18 cellular contexts compared by ENCODE assay signal in the genomic region with DNA sequence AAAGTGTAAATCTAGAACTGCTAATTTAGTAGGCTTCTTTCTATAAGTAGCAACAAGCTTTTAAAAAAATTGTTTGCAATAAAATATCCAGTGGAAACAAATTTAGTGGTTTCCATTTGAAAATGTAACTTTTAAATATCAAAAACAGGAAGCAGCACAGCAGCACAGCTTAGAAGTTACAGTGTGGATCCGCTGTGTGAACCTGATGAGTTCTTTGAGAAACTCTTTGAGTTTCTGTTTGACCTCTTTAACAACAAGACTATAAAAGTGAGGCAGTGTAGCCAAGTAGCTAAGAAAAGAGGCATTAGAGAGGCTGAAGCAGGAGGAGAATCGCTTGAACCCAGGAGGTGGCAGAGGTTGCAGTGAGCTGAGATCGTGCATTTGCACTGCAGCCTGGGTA.
DNase-seq lines count a peak whose midpoint lies in the region; ATAC-seq, FAIRE-seq and TF ChIP-seq lines count a peak whose summit lies in the region.
"Had no signal": no experiment of that assay in that cellular context is flagged by ENCODE, and none has a peak within 500 bp of the region (broad histone marks: within the 10 kb centered on the region; RNA-seq: fewer than 3 reads in every experiment).

No MANE protein-coding gene starts in this region.

- no peak overlapping the region for H3K56ac ChIP-seq in H1 (replicated peaks; ENCODE audit: insufficient read length, low read depth, low read length)

- peak overlapping the region; percentile 49; the same call in 1 of the 2 replicates for H2AFZ ChIP-seq in H1 (ENCODE audit: low read length)

- no peaks in the 10 kb centered on the region for H3K9me3 ChIP-seq in H1 (ENCODE audit: insufficient read depth in 2 of 2, low read depth in 1 of 2, low read length in 1 of 2)
- H3K9me3 ChIP-seq in spleen: peaks cover 0 to 8% (median 0%) of the 10 kb centered on the region in 8 donors

- H2BK5ac ChIP-seq in H1 (ENCODE audit: low read depth, low read length): no peak overlapping the region

- no peak for FAIRE-seq in H1 (lab: Jason Lieb, UNC)

- no peak overlapping the region for H3K23ac ChIP-seq in H1 (ENCODE audit: insufficient read length)

- no peak overlapping the region for H2BK12ac ChIP-seq in H1 (ENCODE audit: low read depth, low read length)

- no peak for TF ChIP-seq RAD21 in H1 (IDR thresholded peaks at IDR 0.05 in 1 of 2, conservative IDR thresholded peaks at IDR 0.05 in 1 of 2; ENCODE audit: low read depth in 2 of 2, low read length in 2 of 2)

- H3K27ac Mint-ChIP-seq in natural killer cell treated with Interleukin-12 subunit alpha and Interleukin-12 subunit beta and Interleukin-15 and Interleukin-18, amount 100 ng/mL, for 72 hours: no peak overlapping the region
- H3K27ac Mint-ChIP-seq: CD4-positive, alpha-beta memory T cell; T-cell had no signal

- TF ChIP-seq CTCF in H1 (IDR thresholded peaks at IDR 0.05; ENCODE audit: control extremely low read depth in 1 of 3, insufficient read depth in 1 of 3, low read depth in 1 of 3, low read length in 3 of 3): no peak
- no peak for TF ChIP-seq CTCF in spleen (IDR thresholded peaks at IDR 0.05 in 8 of 11, conservative IDR thresholded peaks at IDR 0.05 in 3 of 11)

- no peak for ATAC-seq in natural killer cell treated with Interleukin-12 subunit alpha and Interleukin-12 subunit beta and Interleukin-15 and Interleukin-18, amount 100 ng/mL, for 72 hours
- ATAC-seq: SK-N-SH treated with all-trans-retinoic acid at 6 μM for 48 hours, T-cell had no signal

- no peak overlapping the region for H2BK15ac ChIP-seq in H1 (ENCODE audit: low read length)

- H3K4me1 Mint-ChIP-seq in natural killer cell treated with Interleukin-12 subunit alpha and Interleukin-12 subunit beta and Interleukin-15 and Interleukin-18, amount 100 ng/mL, for 72 hours (ENCODE audit: low read depth in 2 of 2): no peaks in the 10 kb centered on the region
- H3K4me1 Mint-ChIP-seq: CD4-positive, alpha-beta memory T cell; T-cell had no signal

- peak; percentile 78 for DNase-seq in SIG-M5 treated with dmso at 0.1 percent for 504 hours (lab: John Stamatoyannopoulos, UW; ENCODE audit: unreplicated experiment)
- no peak for DNase-seq in SIG-M5 (lab: John Stamatoyannopoulos, UW)
- DNase-seq in NAMALWA (ENCODE audit: low spot score): peak; percentile 55
- DNase-seq in H1 (ENCODE audit: low read depth in 1 of 2, low spot score in 2 of 2): no peak
- no peak for DNase-seq in spleen
- DNase-seq in ecto neural progenitor cell (ENCODE audit: low spot score): no peak
- no peak for DNase-seq in NCI-H1436 (lab: John Stamatoyannopoulos, UW)
- DNase-seq in natural killer cell treated with Interleukin-12 subunit alpha and Interleukin-12 subunit beta and Interleukin-15 and Interleukin-18, amount 100 ng/mL, for 72 hours (ENCODE audit: low spot score): no peak
- DNase-seq: 8988T; Calu3; CD4-positive, alpha-beta memory T cell; HCEC 1CT; NCI-H1417 treated with DMSO at 0.1 percent for 48 hours; NCI-H1930; NCI-H526; SHP77; T-cell had no signal

- no peak overlapping the region for H3K18ac ChIP-seq in H1 (ENCODE audit: extremely low read depth, low read length)

- 95% methylated on average over 2 of the region's 3 CpGs; no CpG with 5 or more reads in 1 of the 2 experiments for WGBS in H1 (ENCODE audit: extremely low coverage in 1 of 2, insufficient coverage in 1 of 2, insufficient read length in 1 of 2, insufficient replicate concordance in 2 of 2, low coverage in 1 of 2, low lambda C conversion rate in 2 of 2, missing lambda C conversion rate in 1 of 2), 2 experiments
- WGBS in spleen, 5 donors: 77 to 89% (median 86%) methylated on average over 3 of the region's 3 CpGs

- no peaks in the 10 kb centered on the region for H4K20me1 ChIP-seq in H1 (replicated peaks in 1 of 2; ENCODE audit: control insufficient read depth in 1 of 2, insufficient read depth in 2 of 2, low read length in 2 of 2)

- no peak overlapping the region for H2BK20ac ChIP-seq in H1 (ENCODE audit: low read length)

- H3K4me1 ChIP-seq in H1 (replicated peaks in 1 of 4; ENCODE audit: control insufficient read depth in 3 of 4, insufficient read depth in 4 of 4, low read length in 3 of 4): no peaks in the 10 kb centered on the region
- H3K4me1 ChIP-seq in spleen: peaks cover 0 to 10% (median 0%) of the 10 kb centered on the region in 6 donors

- H3K4ac ChIP-seq in H1 (replicated peaks; ENCODE audit: insufficient read length, low read depth, low read length): no peak overlapping the region

- intact Hi-C loops in spleen (cut with DNase I; ENCODE audit: low total_unique reads): loop anchor here (10.0 kb wide), 1 partner anchor 106 kb away; no protein-coding TSS in a partner anchor

- no peak overlapping the region for H4K8ac ChIP-seq in H1 (ENCODE audit: extremely low read depth, insufficient read depth, low read length)

- H3K4me3 Mint-ChIP-seq in natural killer cell treated with Interleukin-12 subunit alpha and Interleukin-12 subunit beta and Interleukin-15 and Interleukin-18, amount 100 ng/mL, for 72 hours: no peak overlapping the region
- H3K4me3 Mint-ChIP-seq: CD4-positive, alpha-beta memory T cell; T-cell had no signal

- POLR2A ChIA-PET in H1 (lab: Charles Lee; ENCODE audit: partially characterized antibody): no interaction called here

- H3K4me3 ChIP-seq in H1 (ENCODE audit: extremely low read depth in 1 of 4, insufficient read depth in 2 of 4, low read depth in 3 of 4, low read length in 4 of 4) (no peak overlapping the region), spleen (no peak overlapping the region)

- no peak overlapping the region for H4K91ac ChIP-seq in H1 (replicated peaks; ENCODE audit: insufficient read length, low read length)

- peaks cover 13% of the 10 kb centered on the region for H3K9me3 Mint-ChIP-seq in natural killer cell treated with Interleukin-12 subunit alpha and Interleukin-12 subunit beta and Interleukin-15 and Interleukin-18, amount 100 ng/mL, for 72 hours

- no peak overlapping the region for H3K4me2 ChIP-seq in H1 (ENCODE audit: insufficient read depth in 1 of 2, low read depth in 2 of 2, low read length in 2 of 2)

- H2BK120ac ChIP-seq in H1 (replicated peaks; ENCODE audit: low read depth, low read length): no peak overlapping the region

- no peak for TF ChIP-seq EP300 in H1 (IDR thresholded peaks at IDR 0.05; ENCODE audit: borderline replicate concordance in 1 of 2, low read depth in 2 of 2, low read length in 2 of 2)

- H3K14ac ChIP-seq in H1 (ENCODE audit: insufficient read length): no peak overlapping the region

- no peaks in the 10 kb centered on the region for H3K36me3 ChIP-seq in H1 (ENCODE audit: control insufficient read depth in 2 of 4, insufficient read depth in 4 of 4, low read length in 3 of 4)
- H3K36me3 ChIP-seq in spleen: peaks cover 0 to 2% (median 0%) of the 10 kb centered on the region in 6 donors

- no peak overlapping the region for H2AK5ac ChIP-seq in H1 (ENCODE audit: low read depth, low read length)

- no peak for TF ChIP-seq POLR2A in H1 (IDR thresholded peaks at IDR 0.05; ENCODE audit: control extremely low read depth in 1 of 2, low read depth in 2 of 2, low read length in 2 of 2)
- no peak for TF ChIP-seq POLR2A in spleen (IDR thresholded peaks at IDR 0.05)

- H3K79me2 ChIP-seq in H1 (ENCODE audit: control insufficient read depth in 1 of 2, insufficient read depth in 2 of 2, low read length in 2 of 2): no peaks in the 10 kb centered on the region

- H3K27me3 Mint-ChIP-seq in natural killer cell treated with Interleukin-12 subunit alpha and Interleukin-12 subunit beta and Interleukin-15 and Interleukin-18, amount 100 ng/mL, for 72 hours: no peaks in the 10 kb centered on the region
- H3K27me3 Mint-ChIP-seq: CD4-positive, alpha-beta memory T cell; T-cell had no signal

- no peak overlapping the region for H3K9ac ChIP-seq in H1 (replicated peaks in 1 of 4; ENCODE audit: extremely low read depth in 1 of 4, low read depth in 3 of 4, low read length in 3 of 4)

- H4K5ac ChIP-seq in H1 (ENCODE audit: insufficient read length, low read depth, low read length): no peak overlapping the region

- CTCF ChIA-PET in H1 (lab: Charles Lee; ENCODE audit: partially characterized antibody): interaction anchor here (0.6 to 1.3 kb wide), 3 partner anchors 9 to 29 kb away, joined by 3 read pairs; no protein-coding TSS in a partner anchor

- H3K27ac ChIP-seq in H1 (ENCODE audit: low read depth, low read length): no peak overlapping the region
- no peak overlapping the region for H3K27ac ChIP-seq in spleen

- H3K23me2 ChIP-seq in H1 (ENCODE audit: low read depth, low read length): no peaks in the 10 kb centered on the region; the same call in 1 of the 2 replicates

- H3K36me3 Mint-ChIP-seq in natural killer cell treated with Interleukin-12 subunit alpha and Interleukin-12 subunit beta and Interleukin-15 and Interleukin-18, amount 100 ng/mL, for 72 hours: no peaks in the 10 kb centered on the region
- H3K36me3 Mint-ChIP-seq: CD4-positive, alpha-beta memory T cell; T-cell had no signal

- no peaks in the 10 kb centered on the region for H3K79me1 ChIP-seq in H1 (ENCODE audit: low read depth, low read length)

- H3K27me3 ChIP-seq in H1 (replicated peaks in 1 of 4; ENCODE audit: control insufficient read depth in 3 of 4, extremely low read depth in 1 of 4, insufficient read depth in 3 of 4, low read length in 3 of 4) (no peaks in the 10 kb centered on the region), spleen (replicated peaks in 1 of 7) (no peaks in the 10 kb centered on the region)

TF ChIP-seq in H1, 55 proteins besides CTCF, POLR2A, EP300 and RAD21 (continues in another document):
- TF ChIP-seq CREB1 (IDR thresholded peaks at IDR 0.05) (no peak), CBX5 (IDR thresholded peaks at IDR 0.05; ENCODE audit: low read depth, low read length) (no peak), ATF2 (IDR thresholded peaks at IDR 0.05; ENCODE audit: low read length) (no peak), BRCA1 (IDR thresholded peaks at IDR 0.05; ENCODE audit: low read depth, low read length) (no peak), EZH2 (IDR thresholded peaks at IDR 0.05; ENCODE audit: low read depth, low read length, severe bottlenecking) (no peak), EGR1 (IDR thresholded peaks at IDR 0.05; ENCODE audit: borderline replicate concordance, low read depth, low read length) (no peak), TCF12 (IDR thresholded peaks at IDR 0.05; ENCODE audit: low read depth, low read length) (no peak)

Comparison
In these comparisons a context has a peak if more than half of its experiments do, and no peak if none do; other contexts are left out.
1. DNase-seq: peak in SIG-M5 treated with dmso at 0.1 percent for 504 hours (single experiment) and NAMALWA (single experiment); none in SIG-M5 (single experiment), H1 (0 of 2), spleen (single experiment), ecto neural progenitor cell (single experiment), NCI-H1436 (single experiment) and natural killer cell treated with Interleukin-12 subunit alpha and Interleukin-12 subunit beta and Interleukin-15 and Interleukin-18, amount 100 ng/mL, for 72 hours (single experiment).